ENCODE assay signal across 8 cellular contexts in the genomic region with DNA sequence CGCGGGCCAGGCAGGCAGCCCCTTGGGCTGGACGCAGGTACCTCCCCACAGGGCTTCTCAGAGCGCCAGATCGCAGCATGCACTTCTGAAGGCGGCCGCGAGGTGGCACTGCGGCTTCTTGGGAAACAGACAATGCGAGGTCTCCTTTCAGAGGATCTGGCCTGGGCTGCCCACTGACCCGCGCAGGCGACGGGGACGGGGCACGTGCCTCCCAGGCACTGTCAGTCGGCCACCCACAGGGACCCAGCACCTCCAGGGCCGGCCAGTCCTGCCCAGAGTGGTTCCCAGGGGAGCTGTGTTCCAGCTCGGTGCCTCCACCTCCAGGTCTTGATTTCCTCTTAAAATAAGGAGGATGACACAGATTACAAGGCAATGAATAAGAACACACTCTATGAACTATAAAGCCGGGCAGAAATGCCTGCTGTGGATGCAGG. TPM values are rescaled to one million over a fixed set of nuclear protein-coding genes. Genes with fewer than 3 reads are reported as not detected.
DNase-seq lines count a peak whose midpoint lies in the region; ATAC-seq and TF ChIP-seq lines count a peak whose summit lies in the region.

No MANE protein-coding gene starts in this region.

- peak overlapping the region; percentile 23 to 74 (median 37) for H3K27ac Mint-ChIP-seq in IgD-negative memory B cell
- no peak overlapping the region for H3K27ac Mint-ChIP-seq in activated T-cell treated with anti-CD3 and anti-CD28 coated beads, Interleukin-2, amount 50 U/mL, for 24 hours
- H3K27ac Mint-ChIP-seq in naive thymus-derived CD8-positive, alpha-beta T cell: peak overlapping the region in 3 of 10 donors; percentile 13 to 66 (median 57)
- H3K27ac Mint-ChIP-seq in stimulated activated effector memory CD8-positive, alpha-beta T cell treated with anti-CD3 and anti-CD28 coated beads, Interleukin-12 subunit alpha, Interleukin-12 subunit beta, amount 100 ng/mL, for 72 hours: no peak overlapping the region

- no peaks in the 10 kb centered on the region for H4K20me1 ChIP-seq in PC-9 (ENCODE audit: insufficient read depth)

- H3K9me3 Mint-ChIP-seq in IgD-negative memory B cell: peaks cover 0 to 7% (median 0%) of the 10 kb centered on the region in 3 donors
- H3K9me3 Mint-ChIP-seq in activated T-cell treated with anti-CD3 and anti-CD28 coated beads, Interleukin-2, amount 50 U/mL, for 24 hours: peaks cover 3% of the 10 kb centered on the region
- peaks cover 0 to 7% (median 0%) of the 10 kb centered on the region in 9 donors for H3K9me3 Mint-ChIP-seq in naive thymus-derived CD8-positive, alpha-beta T cell
- H3K9me3 Mint-ChIP-seq in stimulated activated effector memory CD8-positive, alpha-beta T cell treated with anti-CD3 and anti-CD28 coated beads, Interleukin-12 subunit alpha, Interleukin-12 subunit beta, amount 100 ng/mL, for 72 hours: no peaks in the 10 kb centered on the region

- H3F3A ChIP-seq in PC-9 (ENCODE audit: insufficient read depth, low read depth): no peaks in the 10 kb centered on the region

- H3K27me3 ChIP-seq in PC-9 (ENCODE audit: insufficient read depth, low read depth): peaks cover 12% of the 10 kb centered on the region
- H3K27me3 ChIP-seq in esophagus squamous epithelium: peaks cover 0 to 37% (median 0%) of the 10 kb centered on the region in 4 donors

- intact Hi-C loops in PC-9 (cut with micrococcal nuclease; ENCODE audit: unreplicated experiment) (loop anchor here (1.0 to 5.0 kb wide), 5 partner anchors 67 to 865 kb away; partner anchors contain the start of gene CHST13), esophagus squamous epithelium (cut with DNase I) (loop anchor here (10.0 kb wide), 1 partner anchor 305 kb away; the partner anchor contains the start of gene PLXNA1)

- H3K36me3 Mint-ChIP-seq in IgD-negative memory B cell: no peaks in the 10 kb centered on the region
- no peaks in the 10 kb centered on the region for H3K36me3 Mint-ChIP-seq in activated T-cell treated with anti-CD3 and anti-CD28 coated beads, Interleukin-2, amount 50 U/mL, for 24 hours (ENCODE audit: low read depth)
- peaks cover 0 to 3% (median 0%) of the 10 kb centered on the region in 3 donors for H3K36me3 Mint-ChIP-seq in naive thymus-derived CD8-positive, alpha-beta T cell
- H3K36me3 Mint-ChIP-seq in stimulated activated effector memory CD8-positive, alpha-beta T cell treated with anti-CD3 and anti-CD28 coated beads, Interleukin-12 subunit alpha, Interleukin-12 subunit beta, amount 100 ng/mL, for 72 hours: no peaks in the 10 kb centered on the region

- H3K4me1 ChIP-seq in PC-9 (replicated peaks; ENCODE audit: insufficient read depth) (no peaks in the 10 kb centered on the region), esophagus squamous epithelium (peaks cover 0 to 24% (median 0%) of the 10 kb centered on the region in 3 donors)

- CTCF ChIA-PET in PC-9 (lab: Charles Lee): interaction anchor here (0.6 to 1.3 kb wide), 5 partner anchors 24 to 306 kb away, joined by 3 to 15 read pairs (median 3); no protein-coding TSS in a partner anchor

- H3K9me3 ChIP-seq in PC-9 (ENCODE audit: insufficient read depth, low read depth) (no peaks in the 10 kb centered on the region), esophagus squamous epithelium (no peaks in the 10 kb centered on the region)

- peak overlapping the region; percentile 60 for H3K4me2 ChIP-seq in PC-9

- DNase-seq in DMS79 treated with DMSO at 0.1 percent for 48 hours (lab: John Stamatoyannopoulos, UW) (peak; percentile 81), PC-9 (peak; percentile 59 to 88), esophagus squamous epithelium (lab: John Stamatoyannopoulos, UW) (peak; percentile 11)
- DNase-seq in activated T-cell treated with anti-CD3 and anti-CD28 coated beads, Interleukin-2, amount 50 U/mL, for 24 hours: peak; percentile 91
- DNase-seq in naive thymus-derived CD8-positive, alpha-beta T cell: peak; percentile 52 to 85 (median 72)
- peak; percentile 82 to 92 for DNase-seq in stimulated activated effector memory CD8-positive, alpha-beta T cell treated with anti-CD3 and anti-CD28 coated beads, Interleukin-12 subunit alpha, Interleukin-12 subunit beta, amount 100 ng/mL, for 72 hours (ENCODE audit: low spot score in 2 of 2)

- H3K36me3 ChIP-seq in PC-9 (ENCODE audit: low read depth) (no peaks in the 10 kb centered on the region), esophagus squamous epithelium (no peaks in the 10 kb centered on the region)

- peaks cover 6 to 19% (median 13%) of the 10 kb centered on the region in 3 donors for H3K4me1 Mint-ChIP-seq in IgD-negative memory B cell
- peaks cover 3% of the 10 kb centered on the region for H3K4me1 Mint-ChIP-seq in activated T-cell treated with anti-CD3 and anti-CD28 coated beads, Interleukin-2, amount 50 U/mL, for 24 hours (ENCODE audit: low read depth)
- H3K4me1 Mint-ChIP-seq in naive thymus-derived CD8-positive, alpha-beta T cell: peaks cover 4 to 8% (median 6%) of the 10 kb centered on the region in 4 donors
- peaks cover 8% of the 10 kb centered on the region for H3K4me1 Mint-ChIP-seq in stimulated activated effector memory CD8-positive, alpha-beta T cell treated with anti-CD3 and anti-CD28 coated beads, Interleukin-12 subunit alpha, Interleukin-12 subunit beta, amount 100 ng/mL, for 72 hours

- peak; percentile 72 to 83 for ATAC-seq in naive thymus-derived CD8-positive, alpha-beta T cell
- peak; percentile 77 for ATAC-seq in stimulated activated effector memory CD8-positive, alpha-beta T cell treated with anti-CD3 and anti-CD28 coated beads, Interleukin-12 subunit alpha, Interleukin-12 subunit beta, amount 100 ng/mL, for 72 hours
- ATAC-seq in GM19463 (IDR thresholded peaks at IDR 0.05; ENCODE audit: unreplicated experiment): no peak

- TF ChIP-seq CTCF in PC-9 (conservative IDR thresholded peaks at IDR 0.05) (peak; percentile 97), esophagus squamous epithelium (IDR thresholded peaks at IDR 0.05) (peak; percentile 77 to 99 (median 89))

- no peaks in the 10 kb centered on the region; the same call in 1 of the 2 replicates for H3K9me2 ChIP-seq in PC-9 (ENCODE audit: insufficient read depth)

- POLR2A ChIA-PET in PC-9 (lab: Charles Lee; ENCODE audit: unreplicated experiment): no interaction called here
- POLR2A ChIA-PET in naive thymus-derived CD8-positive, alpha-beta T cell (lab: Charles Lee): no interaction called here

- peak overlapping the region; percentile 81 to 93 (median 87) for H3K4me3 Mint-ChIP-seq in IgD-negative memory B cell
- peak overlapping the region; percentile 32 for H3K4me3 Mint-ChIP-seq in activated T-cell treated with anti-CD3 and anti-CD28 coated beads, Interleukin-2, amount 50 U/mL, for 24 hours
- H3K4me3 Mint-ChIP-seq in naive thymus-derived CD8-positive, alpha-beta T cell: peak overlapping the region; percentile 33 to 74 (median 66)
- peak overlapping the region; percentile 48 for H3K4me3 Mint-ChIP-seq in stimulated activated effector memory CD8-positive, alpha-beta T cell treated with anti-CD3 and anti-CD28 coated beads, Interleukin-12 subunit alpha, Interleukin-12 subunit beta, amount 100 ng/mL, for 72 hours

- 0% methylated on average over 1 of the region's 20 CpGs; no CpG with 5 or more reads in 1 of the 2 donors for WGBS in esophagus squamous epithelium, 2 donors

- no peak for TF ChIP-seq POLR2A in esophagus squamous epithelium (IDR thresholded peaks at IDR 0.05)

- H3K4me3 ChIP-seq in PC-9: no peak overlapping the region
- H3K4me3 ChIP-seq in esophagus squamous epithelium: no peak overlapping the region

- no peak overlapping the region for H2AFZ ChIP-seq in PC-9

- no TSS peak for BruUV-seq in PC-9 (replicated peaks; lab: Mats Ljungman, UMichigan)

- H3K27me3 Mint-ChIP-seq in IgD-negative memory B cell: peaks cover 6% of the 10 kb centered on the region
- H3K27me3 Mint-ChIP-seq in activated T-cell treated with anti-CD3 and anti-CD28 coated beads, Interleukin-2, amount 50 U/mL, for 24 hours: peaks cover 30% of the 10 kb centered on the region
- H3K27me3 Mint-ChIP-seq in naive thymus-derived CD8-positive, alpha-beta T cell: peaks cover 0 to 25% (median 10%) of the 10 kb centered on the region in 5 donors

- no peaks in the 10 kb centered on the region for H3K79me2 ChIP-seq in PC-9 (ENCODE audit: low read depth)

- H3K27ac ChIP-seq in PC-9 (no peak overlapping the region), esophagus squamous epithelium (no peak overlapping the region)

RNA-seq across cellular contexts. Expression of gene TXNRD3, which starts 24.4 kb away (rescaled TPM):
- polyA plus RNA-seq in IgD-negative memory B cell: 0.28 TPM
- total RNA-seq in PC-9 (2021): 22.5 and 27.8 TPM in 2 replicates
- total RNA-seq in esophagus squamous epithelium: 10 to 100 TPM in 2 of 4 donors, 1 to 10 TPM in 2; 7.8 to 14.7 (median 9.4) TPM
- 1 to 10 TPM; 6.2 to 6.4 TPM for total RNA-seq in naive thymus-derived CD8-positive, alpha-beta T cell
- polyA plus RNA-seq in naive thymus-derived CD8-positive, alpha-beta T cell: 1 to 10 TPM; 3.2 to 6.7 (median 5.0) TPM

RNA-seq across cellular contexts. Expression of gene CHCHD6, which starts 24.7 kb away (rescaled TPM):
- 16.6 TPM for polyA plus RNA-seq in IgD-negative memory B cell
- 47.7 and 48.2 TPM in 2 replicates for total RNA-seq in PC-9 (2021)
- 10 to 100 TPM in 3 of 4 donors, 1 to 10 TPM in 1; 7.5 to 21.9 (median 16.3) TPM for total RNA-seq in esophagus squamous epithelium
- total RNA-seq in naive thymus-derived CD8-positive, alpha-beta T cell: 10 to 100 TPM in 1 of 2 experiments, 1 to 10 TPM in 1; 7.8 to 11.1 TPM
- polyA plus RNA-seq in naive thymus-derived CD8-positive, alpha-beta T cell: 10 to 100 TPM; 11.3 to 16.9 (median 14.9) TPM

Comparison
In these comparisons a context has a peak if more than half of its experiments do, and no peak if none do; other contexts are left out.
1. DNase-seq: peak in every context shown above with its lines; median percentile 91 in activated T-cell treated with anti-CD3 and anti-CD28 coated beads, Interleukin-2, amount 50 U/mL, for 24 hours; 87 in stimulated activated effector memory CD8-positive, alpha-beta T cell treated with anti-CD3 and anti-CD28 coated beads, Interleukin-12 subunit alpha, Interleukin-12 subunit beta, amount 100 ng/mL, for 72 hours; 81 in DMS79 treated with DMSO at 0.1 percent for 48 hours; 74 in PC-9; 72 in naive thymus-derived CD8-positive, alpha-beta T cell; 11 in esophagus squamous epithelium.
2. H3K27ac Mint-ChIP-seq: peak in IgD-negative memory B cell (3 of 3); none in activated T-cell treated with anti-CD3 and anti-CD28 coated beads, Interleukin-2, amount 50 U/mL, for 24 hours (single experiment) and stimulated activated effector memory CD8-positive, alpha-beta T cell treated with anti-CD3 and anti-CD28 coated beads, Interleukin-12 subunit alpha, Interleukin-12 subunit beta, amount 100 ng/mL, for 72 hours (single experiment).
3. H3K4me3 Mint-ChIP-seq: peak in every context shown above with its lines; median percentile 87 in IgD-negative memory B cell; 66 in naive thymus-derived CD8-positive, alpha-beta T cell; 48 in stimulated activated effector memory CD8-positive, alpha-beta T cell treated with anti-CD3 and anti-CD28 coated beads, Interleukin-12 subunit alpha, Interleukin-12 subunit beta, amount 100 ng/mL, for 72 hours; 32 in activated T-cell treated with anti-CD3 and anti-CD28 coated beads, Interleukin-2, amount 50 U/mL, for 24 hours.